In genomic region chr6:43499028-43499815, GRCh38 we compare ENCODE assay signal across 1 cellular context.
TF ChIP-seq lines count a peak whose summit lies in the region.

No MANE protein-coding gene starts in this region.

TF ChIP-seq in HepG2, 621 proteins besides CTCF, POLR2A, EP300 and RAD21 (continued from another document and continues in another):
- TF ChIP-seq TIGD3 (CRISPR knock-in tag; IDR thresholded peaks at IDR 0.05; ENCODE audit: borderline replicate concordance) (no peak), ZNF350 (CRISPR knock-in tag; IDR thresholded peaks at IDR 0.05; ENCODE audit: borderline replicate concordance, low read depth) (no peak), GPN1 (CRISPR knock-in tag; IDR thresholded peaks at IDR 0.05; ENCODE audit: borderline replicate concordance) (no peak), RORA (CRISPR knock-in tag; IDR thresholded peaks at IDR 0.05) (no peak), XRCC5 (optimal IDR thresholded peaks at IDR 0.05; ENCODE audit: low read length) (no peak), ZBTB7B (CRISPR knock-in tag; IDR thresholded peaks at IDR 0.05) (no peak), ZNF468 (CRISPR knock-in tag; IDR thresholded peaks at IDR 0.05) (no peak), KMT2B (CRISPR knock-in tag; IDR thresholded peaks at IDR 0.05) (no peak), TFDP1 (CRISPR knock-in tag; IDR thresholded peaks at IDR 0.05; ENCODE audit: borderline replicate concordance) (no peak), RXRB (CRISPR knock-in tag; IDR thresholded peaks at IDR 0.05; ENCODE audit: borderline replicate concordance) (peak; percentile 52; the same call in 1 of the 2 replicates), ARID5B (CRISPR knock-in tag; IDR thresholded peaks at IDR 0.05) (no peak), PTBP1 (IDR thresholded peaks at IDR 0.05; ENCODE audit: low read depth, low read length, poor library complexity, severe bottlenecking) (no peak), NFIC (IDR thresholded peaks at IDR 0.05; ENCODE audit: low read length) (no peak), ZFP91 (CRISPR knock-in tag; IDR thresholded peaks at IDR 0.05; ENCODE audit: borderline replicate concordance) (peak; percentile 35; the same call in 1 of the 2 replicates), NFYB (CRISPR knock-in tag; IDR thresholded peaks at IDR 0.05) (no peak), ATF1 (CRISPR knock-in tag; IDR thresholded peaks at IDR 0.05) (no peak), SRSF1 (optimal IDR thresholded peaks at IDR 0.05; ENCODE audit: low read depth, low read length) (no peak), ZNF562 (CRISPR knock-in tag; IDR thresholded peaks at IDR 0.05; ENCODE audit: borderline replicate concordance) (no peak), ARID4A (CRISPR knock-in tag; IDR thresholded peaks at IDR 0.05; ENCODE audit: borderline replicate concordance) (peak; percentile 39; the same call in 1 of the 2 replicates), HMG20B (CRISPR knock-in tag; conservative IDR thresholded peaks at IDR 0.05) (no peak), TFAP4 (IDR thresholded peaks at IDR 0.05; ENCODE audit: borderline replicate concordance, low read depth) (peak; percentile 80), ZNF777 (CRISPR knock-in tag; IDR thresholded peaks at IDR 0.05) (no peak), CERS6 (CRISPR knock-in tag; IDR thresholded peaks at IDR 0.05) (no peak), ATF3 (CRISPR knock-in tag; IDR thresholded peaks at IDR 0.05) (no peak), ZNF883 (CRISPR knock-in tag; IDR thresholded peaks at IDR 0.05; ENCODE audit: not compliant biosample characterization) (peak; percentile 29), ZNF432 (CRISPR knock-in tag; IDR thresholded peaks at IDR 0.05; ENCODE audit: borderline replicate concordance) (no peak), PHF21A (CRISPR knock-in tag; IDR thresholded peaks at IDR 0.05) (peak; percentile 81), GLI4 (CRISPR knock-in tag; IDR thresholded peaks at IDR 0.05; ENCODE audit: borderline replicate concordance) (no peak), ZNF672 (CRISPR knock-in tag; IDR thresholded peaks at IDR 0.05) (no peak), ZNF451 (CRISPR knock-in tag; IDR thresholded peaks at IDR 0.05) (no peak), ZNF343 (CRISPR knock-in tag; IDR thresholded peaks at IDR 0.05) (no peak), ZBTB37 (CRISPR knock-in tag; IDR thresholded peaks at IDR 0.05) (no peak), ZNF282 (IDR thresholded peaks at IDR 0.05; ENCODE audit: partially characterized antibody) (no peak), IKZF4 (CRISPR knock-in tag; IDR thresholded peaks at IDR 0.05; ENCODE audit: borderline replicate concordance, low read depth, not compliant biosample characterization) (no peak), KAT2B (IDR thresholded peaks at IDR 0.05; ENCODE audit: borderline replicate concordance, low read depth, low read length) (no peak), CBX5 (CRISPR knock-in tag; IDR thresholded peaks at IDR 0.05; ENCODE audit: borderline replicate concordance) (no peak), SMC3 (IDR thresholded peaks at IDR 0.05; ENCODE audit: low read length) (no peak), ZNF780A (CRISPR knock-in tag; IDR thresholded peaks at IDR 0.05) (no peak), ZBTB34 (CRISPR knock-in tag; IDR thresholded peaks at IDR 0.05) (no peak), ZSCAN12 (CRISPR knock-in tag; IDR thresholded peaks at IDR 0.05) (no peak)
